20 cellular contexts compared by ENCODE assay signal in genomic region chr4:86357608-86358007, GRCh38. TPM values are rescaled to one million over a fixed set of nuclear protein-coding genes. Genes with fewer than 3 reads are reported as not detected.
DNase-seq lines count a peak whose midpoint lies in the region; ATAC-seq and TF ChIP-seq lines count a peak whose summit lies in the region.
"Had no signal": no experiment of that assay in that cellular context is flagged by ENCODE, and none has a peak within 500 bp of the region (broad histone marks: within the 10 kb centered on the region; RNA-seq: fewer than 3 reads in every experiment).

No MANE protein-coding gene starts in this region.

- ATAC-seq in GM21367 (IDR thresholded peaks at IDR 0.05; ENCODE audit: unreplicated experiment) = no peak
- ATAC-seq in HG02938 (IDR thresholded peaks at IDR 0.05; ENCODE audit: unreplicated experiment) = no peak
- ATAC-seq: activated naive CD8-positive, alpha-beta T cell treated with anti-CD3 and anti-CD28 coated beads, Interleukin-2, amount 50 U/mL, for 24 hours; lower lobe of right lung; natural killer cell had no signal

- peak; percentile 16 for DNase-seq in NCI-H2171 treated with DMSO at 0.1 percent for 48 hours (lab: John Stamatoyannopoulos, UW)
- DNase-seq in NCI-H2171 (lab: John Stamatoyannopoulos, UW) = no peak
- no peak for DNase-seq in OCI-LY7 (ENCODE audit: low spot score)
- peak; percentile 2 for DNase-seq in left kidney (ENCODE audit: low read depth, low spot score)
- peak; percentile 78 for DNase-seq in superior temporal gyrus (ENCODE audit: extremely low spot score)
- no peak for DNase-seq in right atrium auricular region (ENCODE audit: low spot score)
- DNase-seq: ACHN; activated naive CD8-positive, alpha-beta T cell treated with anti-CD3 and anti-CD28 coated beads, Interleukin-2, amount 50 U/mL, for 24 hours; CD8-positive, alpha-beta memory T cell; HCEC 1CT; lower lobe of right lung; natural killer cell; NCI-H526; RPMI8226; upper lobe of left lung had no signal

- H3K27me3 ChIP-seq in right atrium auricular region = no peaks in the 10 kb centered on the region
- H3K27me3 ChIP-seq: cardiac muscle cell, upper lobe of left lung had no signal

- no peak overlapping the region for H2AFZ ChIP-seq in OCI-LY7 (ENCODE audit: low read length)

- no peaks in the 10 kb centered on the region for H3K79me2 ChIP-seq in OCI-LY7 (ENCODE audit: insufficient read depth, low read depth, low read length)

- H3K9me3 ChIP-seq in OCI-LY7 (ENCODE audit: low read length) (no peaks in the 10 kb centered on the region), right atrium auricular region (no peaks in the 10 kb centered on the region)
- H3K9me3 ChIP-seq: lower lobe of right lung, upper lobe of left lung had no signal

- no peaks in the 10 kb centered on the region for H3K9me2 ChIP-seq in OCI-LY7 (ENCODE audit: insufficient read depth, low read length)

- no peaks in the 10 kb centered on the region for H4K20me1 ChIP-seq in OCI-LY7 (ENCODE audit: insufficient read depth, low read length)

- H3K4me1 ChIP-seq in OCI-LY7 (ENCODE audit: insufficient read depth, low read length, poor library complexity, severe bottlenecking) (peaks cover 13% of the 10 kb centered on the region), right atrium auricular region (no peaks in the 10 kb centered on the region)
- H3K4me1 ChIP-seq: lower lobe of right lung had no signal

- BruUV-seq in OCI-LY7 (replicated peaks; lab: Mats Ljungman, UMichigan) = TSS peak; percentile 33

- CTCF ChIA-PET in OCI-LY7 (lab: Charles Lee; ENCODE audit: unreplicated experiment) = no interaction called here

- no peaks in the 10 kb centered on the region for H3K36me3 ChIP-seq in OCI-LY7 (ENCODE audit: insufficient read depth, low read length)
- H3K36me3 ChIP-seq in right atrium auricular region = no peaks in the 10 kb centered on the region
- H3K36me3 ChIP-seq: cardiac muscle cell, lower lobe of right lung, upper lobe of left lung had no signal

- no peak overlapping the region for H3K4me2 ChIP-seq in OCI-LY7 (ENCODE audit: low read length)

- POLR2A ChIA-PET in OCI-LY7 (lab: Charles Lee) = interaction anchor here (0.7 to 2.2 kb wide), 10 partner anchors 11 to 139 kb away, joined by 3 to 9 read pairs (median 3); no protein-coding TSS in a partner anchor

- no peak for TF ChIP-seq CTCF in OCI-LY7 (conservative IDR thresholded peaks at IDR 0.05; ENCODE audit: low read length)
- TF ChIP-seq CTCF in right atrium auricular region (IDR thresholded peaks at IDR 0.05) = no peak

- H3K4me3 ChIP-seq in OCI-LY7 (ENCODE audit: low read depth, low read length, poor library complexity, severe bottlenecking) (no peak overlapping the region), right atrium auricular region (no peak overlapping the region)
- H3K4me3 ChIP-seq: cardiac muscle cell, lower lobe of right lung, upper lobe of left lung had no signal

- intact Hi-C loops in OCI-LY7 (cut with micrococcal nuclease; ENCODE audit: unreplicated experiment) = loop anchor here (2.0 kb wide), 1 partner anchor 77 kb away; no protein-coding TSS in a partner anchor

- H3K27ac ChIP-seq in OCI-LY7 (ENCODE audit: low read depth, low read length, poor library complexity, severe bottlenecking) (no peak overlapping the region), right atrium auricular region (no peak overlapping the region)
- H3K27ac ChIP-seq: cardiac muscle cell, lower lobe of right lung, upper lobe of left lung had no signal

RNA-seq across cellular contexts. Expression of gene MAPK10, which starts 2.2 kb away (rescaled TPM):
- total RNA-seq in OCI-LY7 (2014; rRNA removed; shearing (Covaris generic)) = not detected in 2 replicates
- total RNA-seq in OCI-LY7 (2022) = 26.0 and 32.0 TPM in 2 replicates
- 1 to 10 TPM; 2.6 to 3.1 TPM for total RNA-seq in right atrium auricular region
- total RNA-seq: activated T-helper 1 cell treated with anti-CD3 and anti-CD28 coated beads, Interleukin-12 subunit alpha, Interleukin-12 subunit beta, Interleukin-2, Interleukin-4 antibody, amounts not matched to agents 30 ng/mL and 10 ng/mL and 1 ng/mL, durations not matched to agents 14 hours and 24 hours and 36 hours; CD8-positive, alpha-beta memory T cell; T-helper 1 cell treated with Interleukin-12 subunit alpha and Interleukin-12 subunit beta and Interleukin-4 antibody, amounts not matched to agents 30 ng/mL and 1 ng/mL, for 36 hours had no signal

Comparison
In these comparisons a context has a peak if more than half of its experiments do, and no peak if none do; other contexts are left out.
1. DNase-seq: peak in NCI-H2171 treated with DMSO at 0.1 percent for 48 hours (single experiment), left kidney (single experiment) and superior temporal gyrus (single experiment); none in NCI-H2171 (single experiment), OCI-LY7 (single experiment) and right atrium auricular region (single experiment).